8 cellular contexts compared by ENCODE assay signal in the genomic region with DNA sequence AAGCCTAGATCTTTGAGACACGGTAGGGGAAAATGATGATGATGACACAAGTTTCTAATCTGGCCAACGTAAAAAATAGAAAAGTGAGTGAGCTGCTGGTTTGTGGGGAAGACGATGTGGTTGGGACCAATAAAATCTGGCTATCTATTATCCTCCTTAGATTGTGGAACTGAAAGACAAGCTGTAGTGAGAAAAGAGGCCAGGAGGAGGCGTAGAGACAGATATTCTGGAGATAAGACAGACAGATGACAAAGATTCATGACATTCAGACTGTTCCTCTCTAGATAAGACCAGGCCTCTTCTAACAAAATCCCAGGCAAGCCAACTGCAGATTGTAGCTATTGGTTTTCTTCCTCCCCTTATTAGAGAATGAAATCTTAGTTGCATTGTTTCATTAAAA.
DNase-seq lines count a peak whose midpoint lies in the region; ATAC-seq and TF ChIP-seq lines count a peak whose summit lies in the region.

No MANE protein-coding gene starts in this region.

- no peaks in the 10 kb centered on the region for H3K27me3 ChIP-seq in psoas muscle (ENCODE audit: insufficient read depth in 3 of 3, low read length in 2 of 3)

- no peak overlapping the region for H3K27ac ChIP-seq in psoas muscle

- H3K9me3 ChIP-seq in psoas muscle: no peaks in the 10 kb centered on the region

- WGBS in psoas muscle, 3 donors: 29 to 53% (median 30%) methylated on average over 4 of the region's 4 CpGs

- H3K36me3 ChIP-seq in psoas muscle (ENCODE audit: insufficient read depth in 1 of 2, low read depth in 1 of 2): no peaks in the 10 kb centered on the region

- DNase-seq in SIG-M5 treated with dmso at 0.1 percent for 504 hours (lab: John Stamatoyannopoulos, UW; ENCODE audit: unreplicated experiment) (peak; percentile 53), SIG-M5 (lab: John Stamatoyannopoulos, UW) (no peak), HT-29 (ENCODE audit: low spot score) (peak; percentile 59), amniotic epithelial cell (ENCODE audit: low read depth) (peak; percentile 79), psoas muscle (no peak), GM19240 (ENCODE audit: insufficient read length, low spot score) (no peak), NCI-H774 (lab: John Stamatoyannopoulos, UW) (no peak)

- no peak for ATAC-seq in psoas muscle
- no peak for ATAC-seq in HG02840 (IDR thresholded peaks at IDR 0.05; ENCODE audit: low FRiP score, unreplicated experiment)

- no peak overlapping the region for H3K4me3 ChIP-seq in psoas muscle

- H3K4me1 ChIP-seq in psoas muscle: no peaks in the 10 kb centered on the region

- intact Hi-C loops in psoas muscle (cut with DNase I): loop anchor here in 1 of 2 donors (10.0 kb wide), 1 partner anchor 451 kb away; no protein-coding TSS in a partner anchor

- TF ChIP-seq CTCF in psoas muscle (IDR thresholded peaks at IDR 0.05): peak; percentile 19

Comparison
In these comparisons a context has a peak if more than half of its experiments do, and no peak if none do; other contexts are left out.
1. DNase-seq: peak in SIG-M5 treated with dmso at 0.1 percent for 504 hours (single experiment), HT-29 (single experiment) and amniotic epithelial cell (single experiment); none in SIG-M5 (single experiment), psoas muscle (0 of 2), GM19240 (single experiment) and NCI-H774 (single experiment).